ENCODE assay signal across 16 cellular contexts in the genomic region with DNA sequence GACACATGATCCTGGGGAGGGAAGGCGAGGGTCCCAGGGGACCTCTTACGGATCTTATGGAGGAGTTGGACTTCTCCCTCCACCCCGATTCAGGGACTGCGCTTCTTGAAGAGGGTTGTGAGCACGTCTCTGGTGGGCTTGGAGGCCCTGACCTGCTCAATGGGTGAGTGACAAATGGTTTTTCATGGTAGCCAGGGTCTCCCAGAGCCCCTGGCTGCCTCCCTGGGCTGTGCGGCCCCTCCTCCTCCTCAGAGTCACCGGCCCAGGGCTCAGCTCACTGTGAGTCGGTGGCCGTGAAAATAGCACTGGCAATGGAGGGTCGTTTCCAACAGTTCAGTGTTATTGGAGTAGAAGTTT.
"Had no signal": no experiment of that assay in that cellular context is flagged by ENCODE, and none has a peak within 500 bp of the region (broad histone marks: within the 10 kb centered on the region; RNA-seq: fewer than 3 reads in every experiment).

No MANE protein-coding gene starts in this region.

- H3K27me3 Mint-ChIP-seq: activated CD4-positive, alpha-beta T cell treated with anti-CD3 and anti-CD28 coated beads, Interleukin-2, amount 10 ng/mL, durations not matched to agents 24 days and 14 days; activated naive CD4-positive, alpha-beta T cell treated with anti-CD3 and anti-CD28 coated beads, Interleukin-2, amount 50 U/mL, for 24 hours had no signal

- H3K4me3 Mint-ChIP-seq: activated CD4-positive, alpha-beta T cell treated with anti-CD3 and anti-CD28 coated beads, Interleukin-2, amount 10 ng/mL, durations not matched to agents 24 days and 14 days; activated CD8-positive, alpha-beta T cell treated with anti-CD3 and anti-CD28 coated beads, Interleukin-2, amount 10 ng/mL, durations not matched to agents 7 days and 5 days; activated naive CD4-positive, alpha-beta T cell treated with anti-CD3 and anti-CD28 coated beads, Interleukin-2, amount 50 U/mL, for 24 hours; nephron had no signal

- H3K9me3 Mint-ChIP-seq: activated CD4-positive, alpha-beta T cell treated with anti-CD3 and anti-CD28 coated beads, Interleukin-2, amount 10 ng/mL, durations not matched to agents 24 days and 14 days; activated naive CD4-positive, alpha-beta T cell treated with anti-CD3 and anti-CD28 coated beads, Interleukin-2, amount 50 U/mL, for 24 hours had no signal

- H3K27ac Mint-ChIP-seq: activated CD4-positive, alpha-beta T cell treated with anti-CD3 and anti-CD28 coated beads, Interleukin-2, amount 10 ng/mL, durations not matched to agents 24 days and 14 days; activated CD8-positive, alpha-beta T cell treated with anti-CD3 and anti-CD28 coated beads, Interleukin-2, amount 10 ng/mL, durations not matched to agents 7 days and 5 days; activated naive CD4-positive, alpha-beta T cell treated with anti-CD3 and anti-CD28 coated beads, Interleukin-2, amount 50 U/mL, for 24 hours; nephron had no signal

- H3K4me3 ChIP-seq: hepatocyte, left lung, uterus had no signal

- H3K36me3 ChIP-seq: left lung, tibial artery, uterus had no signal

- H3K27me3 ChIP-seq: hepatocyte, left lung, tibial artery, uterus had no signal

- DNase-seq: activated CD4-positive, alpha-beta T cell treated with anti-CD3 and anti-CD28 coated beads, Interleukin-2, amount 10 ng/mL, durations not matched to agents 24 days and 14 days; activated CD4-positive, CD25-positive, alpha-beta regulatory T cell; activated CD8-positive, alpha-beta memory T cell treated with anti-CD3 and anti-CD28 coated beads, Interleukin-2, amount 50 U/mL, for 4 hours; activated CD8-positive, alpha-beta T cell treated with anti-CD3 and anti-CD28 coated beads, Interleukin-2, amount 10 ng/mL, durations not matched to agents 7 days and 5 days; activated effector memory CD4-positive, alpha-beta T cell treated with anti-CD3 and anti-CD28 coated beads, Interleukin-2, amount 50 U/mL, for 16 hours; activated T-cell treated with anti-CD3 and anti-CD28 coated beads, Interleukin-2, amount 50 U/mL, for 48 hours; stimulated activated CD4-positive, alpha-beta T cell treated with anti-CD3 and anti-CD28 coated beads, Interleukin-2, amount 100 ng/mL, for 24 hours; T-helper 2 cell; uterus had no signal

- ATAC-seq: activated CD8-positive, alpha-beta T cell treated with anti-CD3 and anti-CD28 coated beads, Interleukin-2, amount 10 ng/mL, durations not matched to agents 7 days and 5 days; esophagus mucosa; left lung; sciatic nerve had no signal
